Comparison of ENCODE assay signal across 11 cellular contexts in the genomic region with DNA sequence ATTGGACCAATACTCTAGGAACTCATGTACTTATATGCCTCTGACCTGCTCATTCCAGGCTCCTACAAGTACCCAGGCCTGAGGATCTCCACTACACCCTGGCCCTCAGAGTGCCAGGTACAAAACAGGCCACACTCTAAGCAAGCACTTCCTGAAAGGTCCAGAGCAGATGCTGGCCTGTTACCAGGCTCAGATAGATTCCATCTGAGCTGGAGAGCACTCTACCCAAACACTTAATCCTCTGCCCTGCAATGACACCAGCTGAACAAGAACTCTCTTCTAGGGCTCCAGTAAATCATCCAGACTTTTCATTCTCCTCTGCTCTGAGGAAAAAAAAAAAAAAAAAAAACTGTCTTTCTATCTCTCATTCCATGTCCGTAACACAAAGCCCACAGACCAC. TPM values are rescaled to one million over a fixed set of nuclear protein-coding genes. Genes with fewer than 3 reads are reported as not detected.
DNase-seq lines count a peak whose midpoint lies in the region; ATAC-seq, FAIRE-seq and TF ChIP-seq lines count a peak whose summit lies in the region.
"Had no signal": no experiment of that assay in that cellular context is flagged by ENCODE, and none has a peak within 500 bp of the region (broad histone marks: within the 10 kb centered on the region; RNA-seq: fewer than 3 reads in every experiment).

No MANE protein-coding gene starts in this region.

- H3K9ac ChIP-seq in astrocyte (ENCODE audit: low read length): peak overlapping the region; percentile 50
- H3K9ac ChIP-seq: parathyroid adenoma had no signal

- H3K9me3 Mint-ChIP-seq in astrocyte (ENCODE audit: unreplicated experiment): no peaks in the 10 kb centered on the region
- no peaks in the 10 kb centered on the region for H3K9me3 Mint-ChIP-seq in stimulated activated effector memory CD8-positive, alpha-beta T cell treated with anti-CD3 and anti-CD28 coated beads, Interleukin-12 subunit alpha, Interleukin-12 subunit beta, amount 100 ng/mL, for 72 hours

- H3K4me1 ChIP-seq in HEK293 (ENCODE audit: control insufficient read depth, insufficient read depth, low read length) (peaks cover 4% of the 10 kb centered on the region), astrocyte (ENCODE audit: insufficient read depth, low read length) (peaks cover 41% of the 10 kb centered on the region), hepatocyte (ENCODE audit: insufficient read depth) (peaks cover 26% of the 10 kb centered on the region)

- peaks cover 12% of the 10 kb centered on the region for H3K36me3 Mint-ChIP-seq in astrocyte (ENCODE audit: low read depth, unreplicated experiment)
- no peaks in the 10 kb centered on the region for H3K36me3 Mint-ChIP-seq in stimulated activated effector memory CD8-positive, alpha-beta T cell treated with anti-CD3 and anti-CD28 coated beads, Interleukin-12 subunit alpha, Interleukin-12 subunit beta, amount 100 ng/mL, for 72 hours

- H3K79me2 ChIP-seq in astrocyte (ENCODE audit: insufficient read depth, low read length) (peaks cover 72% of the 10 kb centered on the region), hepatocyte (peaks cover 40% of the 10 kb centered on the region)

- no peaks in the 10 kb centered on the region for H3K9me3 ChIP-seq in HEK293 (ENCODE audit: control insufficient read depth, insufficient read depth, low read depth, low read length)
- no peaks in the 10 kb centered on the region for H3K9me3 ChIP-seq in astrocyte (ENCODE audit: insufficient read depth, low read depth, low read length)
- H3K9me3 ChIP-seq in hepatocyte (ENCODE audit: low read depth): no peaks in the 10 kb centered on the region

- TF ChIP-seq CTCF in HEK293 (tag by site-specific recombination; IDR thresholded peaks at IDR 0.05) (no peak), astrocyte (IDR thresholded peaks at IDR 0.05; ENCODE audit: insufficient read depth, low read depth, low read length) (no peak), hepatocyte (IDR thresholded peaks at IDR 0.05; ENCODE audit: poor library complexity) (no peak), dorsolateral prefrontal cortex (IDR thresholded peaks at IDR 0.05 in 54 of 56, conservative IDR thresholded peaks at IDR 0.05 in 2 of 56; ENCODE audit: low read depth in 1 of 56, partially characterized antibody in 56 of 56) (no peak)

- H3K27ac ChIP-seq in HEK293 (ENCODE audit: extremely low read depth, low read depth, low read length): no peak overlapping the region
- H3K27ac ChIP-seq in astrocyte (ENCODE audit: low read depth, low read length): peak overlapping the region; percentile 66
- peak overlapping the region; percentile 84 for H3K27ac ChIP-seq in hepatocyte
- H3K27ac ChIP-seq in dorsolateral prefrontal cortex: peak overlapping the region in 1 of 59 donors; percentile 90
- H3K27ac ChIP-seq: parathyroid adenoma had no signal

- peaks cover 40% of the 10 kb centered on the region for H3K4me1 Mint-ChIP-seq in astrocyte (ENCODE audit: low read depth, unreplicated experiment)
- H3K4me1 Mint-ChIP-seq in stimulated activated effector memory CD8-positive, alpha-beta T cell treated with anti-CD3 and anti-CD28 coated beads, Interleukin-12 subunit alpha, Interleukin-12 subunit beta, amount 100 ng/mL, for 72 hours: peaks cover 32% of the 10 kb centered on the region

- intact Hi-C loops in dorsolateral prefrontal cortex (cut with DNase I): loop anchor here in 1 of 2 donors (5.0 kb wide), 1 partner anchor 37 kb away; no protein-coding TSS in a partner anchor

- peak overlapping the region; percentile 88 for H3K4me3 Mint-ChIP-seq in astrocyte (ENCODE audit: unreplicated experiment)
- no peak overlapping the region for H3K4me3 Mint-ChIP-seq in stimulated activated effector memory CD8-positive, alpha-beta T cell treated with anti-CD3 and anti-CD28 coated beads, Interleukin-12 subunit alpha, Interleukin-12 subunit beta, amount 100 ng/mL, for 72 hours

- peaks cover 9% of the 10 kb centered on the region for H3K27me3 Mint-ChIP-seq in astrocyte (ENCODE audit: low read depth, unreplicated experiment)

- H3K27ac Mint-ChIP-seq in astrocyte (ENCODE audit: unreplicated experiment): peak overlapping the region; percentile 86
- peak overlapping the region; percentile 4 for H3K27ac Mint-ChIP-seq in stimulated activated effector memory CD8-positive, alpha-beta T cell treated with anti-CD3 and anti-CD28 coated beads, Interleukin-12 subunit alpha, Interleukin-12 subunit beta, amount 100 ng/mL, for 72 hours

- H4K20me1 ChIP-seq in astrocyte (ENCODE audit: insufficient read depth, low read length) (peaks cover 66% of the 10 kb centered on the region), hepatocyte (ENCODE audit: insufficient read depth, poor library complexity, severe bottlenecking) (no peaks in the 10 kb centered on the region)

- H2AFZ ChIP-seq in astrocyte (ENCODE audit: low read depth, low read length): no peak overlapping the region
- no peak overlapping the region for H2AFZ ChIP-seq in hepatocyte

- no peak for ATAC-seq in stimulated activated effector memory CD8-positive, alpha-beta T cell treated with anti-CD3 and anti-CD28 coated beads, Interleukin-12 subunit alpha, Interleukin-12 subunit beta, amount 100 ng/mL, for 72 hours
- no peak for ATAC-seq in HG02798 (IDR thresholded peaks at IDR 0.05; ENCODE audit: poor library complexity, unreplicated experiment)

- no peaks in the 10 kb centered on the region for H3K36me3 ChIP-seq in HEK293 (ENCODE audit: control insufficient read depth in 2 of 2, insufficient read depth in 1 of 2, low read length in 2 of 2)
- no peaks in the 10 kb centered on the region for H3K36me3 ChIP-seq in astrocyte (ENCODE audit: insufficient read depth, low read length)
- H3K36me3 ChIP-seq in hepatocyte (replicated peaks; ENCODE audit: insufficient read depth, low read depth): no peaks in the 10 kb centered on the region

- DNase-seq in astrocyte (ENCODE audit: low read depth) (peak; percentile 28), hepatocyte (ENCODE audit: low spot score) (no peak), dorsolateral prefrontal cortex (no peak), NCI-H226 (no peak)
- no peak for DNase-seq in stimulated activated effector memory CD8-positive, alpha-beta T cell treated with anti-CD3 and anti-CD28 coated beads, Interleukin-12 subunit alpha, Interleukin-12 subunit beta, amount 100 ng/mL, for 72 hours (ENCODE audit: low spot score in 2 of 2)
- no peak for DNase-seq in stimulated activated CD4-positive, alpha-beta T cell treated with anti-CD3 and anti-CD28 coated beads, Interleukin-12 subunit alpha, Interleukin-12 subunit beta, amount 100 ng/mL, for 4 hours
- DNase-seq: cortex of kidney; NK-92 treated with Interleukin-12 subunit alpha and Interleukin-12 subunit beta, amount 100 ng/mL, for 24 hours had no signal

- POLR2A ChIA-PET in HEK293 (lab: Yijun Ruan, JAX): interaction anchor here (2.3 to 4.2 kb wide), 2 partner anchors 9 to 69 kb away, joined by 28 to 30 read pairs; partner anchors contain the start of gene SLC22A4

- peak overlapping the region; percentile 99 for H3K4me2 ChIP-seq in astrocyte (ENCODE audit: low read length)
- H3K4me2 ChIP-seq in hepatocyte: peak overlapping the region; percentile 90

- 77% methylated on average over 1 of the region's 1 CpG for WGBS in hepatocyte (ENCODE audit: low lambda C conversion rate, missing lambda C conversion rate)

- H3K9me2 ChIP-seq in hepatocyte (replicated peaks; ENCODE audit: insufficient read depth): no peaks in the 10 kb centered on the region

- H3K4me3 ChIP-seq in HEK293 (ENCODE audit: low read depth, low read length): no peak overlapping the region
- H3K4me3 ChIP-seq in astrocyte (ENCODE audit: insufficient read depth, low read depth, low read length): peak overlapping the region; percentile 29
- H3K4me3 ChIP-seq in hepatocyte: no peak overlapping the region
- H3K4me3 ChIP-seq in dorsolateral prefrontal cortex: peak overlapping the region in 8 of 59 donors; percentile 18 to 95 (median 86)

- CTCF ChIA-PET in HEK293 (lab: Yijun Ruan, JAX): interaction anchor here (0.7 to 3.6 kb wide), 8 partner anchors 8 to 160 kb away, joined by 3 to 18 read pairs (median 4); no protein-coding TSS in a partner anchor

- no peak for FAIRE-seq in astrocyte (lab: Jason Lieb, UNC)

- H3K27me3 ChIP-seq in astrocyte (ENCODE audit: insufficient read depth, low read length) (no peaks in the 10 kb centered on the region), hepatocyte (no peaks in the 10 kb centered on the region), dorsolateral prefrontal cortex (no peaks in the 10 kb centered on the region)

TF ChIP-seq in HEK293, 187 proteins besides CTCF, POLR2A, EP300 and RAD21:
- TF ChIP-seq ZNF600 (tag by site-specific recombination; IDR thresholded peaks at IDR 0.05) (0 out of 2 replicates have a peak, but pooled peaks have one; percentile 30), ZNF155 (tag by site-specific recombination; IDR thresholded peaks at IDR 0.05) (no peak)
- TF ChIP-seq, protein P1, sequence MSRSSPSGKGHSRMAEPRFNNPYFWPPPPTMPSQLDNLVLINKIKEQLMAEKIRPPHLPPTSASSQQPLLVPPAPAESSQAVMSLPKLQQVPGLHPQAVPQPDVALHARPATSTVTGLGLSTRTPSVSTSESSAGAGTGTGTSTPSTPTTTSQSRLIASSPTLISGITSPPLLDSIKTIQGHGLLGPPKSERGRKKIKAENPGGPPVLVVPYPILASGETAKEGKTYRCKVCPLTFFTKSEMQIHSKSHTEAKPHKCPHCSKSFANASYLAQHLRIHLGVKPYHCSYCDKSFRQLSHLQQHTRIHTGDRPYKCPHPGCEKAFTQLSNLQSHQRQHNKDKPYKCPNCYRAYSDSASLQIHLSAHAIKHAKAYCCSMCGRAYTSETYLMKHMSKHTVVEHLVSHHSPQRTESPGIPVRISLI (tag by site-specific recombination; IDR thresholded peaks at IDR 0.05): 0 out of 2 replicates have a peak, but pooled peaks have one; percentile 62
TF ChIP-seq in HEK293: peak in this region for 2.

RNA-seq across cellular contexts. Expression of gene P4HA2, which starts 2.9 kb away (rescaled TPM):
- total RNA-seq in astrocyte: 214 and 302 TPM in 2 replicates
- 139 and 140 TPM in 2 replicates for total RNA-seq in hepatocyte
- polyA plus RNA-seq in hepatocyte: 217 and 246 TPM in 2 replicates
- 10 to 100 TPM; 11.8 to 97.5 (median 27.5) TPM for total RNA-seq in dorsolateral prefrontal cortex

RNA-seq across cellular contexts. Expression of gene PDLIM4, which starts 32.8 kb away (rescaled TPM):
- total RNA-seq in astrocyte (56.6 and 72.4 TPM in 2 replicates), hepatocyte (7.3 and 16.4 TPM in 2 replicates), dorsolateral prefrontal cortex (10 to 100 TPM in 102 of 120 experiments, 1 to 10 TPM in 18; 4.7 to 42.5 (median 14.7) TPM)
- 102 and 125 TPM in 2 replicates for polyA plus RNA-seq in hepatocyte
